23 cellular contexts compared by ENCODE assay signal in the genomic region with DNA sequence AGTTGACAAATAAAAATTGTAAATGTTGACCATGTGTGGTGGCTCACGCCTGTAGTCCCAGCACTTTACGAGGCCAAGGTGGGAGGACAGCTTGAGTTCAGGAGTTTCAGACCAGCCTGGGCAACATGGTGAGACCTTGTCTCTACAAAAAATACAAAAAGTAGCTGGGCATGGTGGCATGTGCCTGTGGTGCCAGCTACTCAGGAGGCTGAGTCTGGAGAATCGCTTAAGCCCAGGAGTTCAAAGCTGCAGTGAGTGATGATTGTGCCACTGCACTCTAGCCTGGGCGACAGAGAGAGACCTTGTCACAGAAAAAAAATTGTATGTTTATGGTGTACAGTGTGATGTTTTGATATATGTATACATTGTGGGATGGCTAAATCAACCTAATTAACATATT.
A peak's percentile ranks its signal among the peaks of the same experiment; 100 is the strongest.
DNase-seq lines count a peak whose midpoint lies in the region; ATAC-seq, FAIRE-seq and TF ChIP-seq lines count a peak whose summit lies in the region.
"Had no signal": no experiment of that assay in that cellular context is flagged by ENCODE, and none has a peak within 500 bp of the region (broad histone marks: within the 10 kb centered on the region; RNA-seq: fewer than 3 reads in every experiment).

No MANE protein-coding gene starts in this region.

- H3K79me2 ChIP-seq in GM12878 (ENCODE audit: control insufficient read depth, insufficient read depth, low read length) = no peaks in the 10 kb centered on the region

- H3K27ac ChIP-seq in GM12878 (ENCODE audit: control insufficient read depth, insufficient read depth) = no peak overlapping the region
- H3K27ac ChIP-seq in endodermal cell (ENCODE audit: low read depth, low read length) = no peak overlapping the region
- H3K27ac ChIP-seq in uterus = no peak overlapping the region
- H3K27ac ChIP-seq: 22Rv1; A549; BLaER1 treated with 17β-estradiol and CSF1 and Interleukin-3, amounts not matched to agents 10 nM and 100 nM; C4-2B had no signal

- SMC1A ChIA-PET in GM12878 (lab: Charles Lee; ENCODE audit: uncharacterized antibody, unreplicated experiment) = interaction anchor here (0.6 to 1.2 kb wide), 4 partner anchors 14 to 136 kb away, joined by 3 to 5 read pairs (median 4); no protein-coding TSS in a partner anchor

- in situ Hi-C loops in GM12878 (cut with MboI) = no loop called here

- H3K27me3 ChIP-seq in GM12878 (replicated peaks in 1 of 2; ENCODE audit: control insufficient read depth in 2 of 2, insufficient read depth in 2 of 2, low read length in 1 of 2) = no peaks in the 10 kb centered on the region; a peak in 1 of 4 replicates
- no peaks in the 10 kb centered on the region for H3K27me3 ChIP-seq in endodermal cell (ENCODE audit: control insufficient read depth, insufficient read depth, low read length, poor library complexity, severe bottlenecking)
- no peaks in the 10 kb centered on the region for H3K27me3 ChIP-seq in uterus
- H3K27me3 ChIP-seq: BLaER1 treated with 17β-estradiol and CSF1 and Interleukin-3, amounts not matched to agents 10 nM and 100 nM had no signal

- no peak for TF ChIP-seq EP300 in GM12878 (IDR thresholded peaks at IDR 0.05; ENCODE audit: borderline replicate concordance in 1 of 2, control insufficient read depth in 1 of 2, low read depth in 2 of 2, low read length in 2 of 2)

- H3K4me3 ChIP-seq in GM12878 (no peak overlapping the region), endodermal cell (ENCODE audit: low read length) (no peak overlapping the region), uterus (no peak overlapping the region)
- H3K4me3 ChIP-seq: A549; BLaER1 treated with 17β-estradiol and CSF1 and Interleukin-3, amounts not matched to agents 10 nM and 100 nM had no signal

- no peak overlapping the region for H3K4me2 ChIP-seq in GM12878 (ENCODE audit: control insufficient read depth, insufficient read depth)
- H3K4me2 ChIP-seq: A549; BLaER1 treated with 17β-estradiol and CSF1 and Interleukin-3, amounts not matched to agents 10 nM and 100 nM had no signal

- TF ChIP-seq POLR2A in GM12878 (IDR thresholded peaks at IDR 0.05; ENCODE audit: low read depth, low read length) (no peak), uterus (IDR thresholded peaks at IDR 0.05) (no peak)

- H2AFZ ChIP-seq in GM12878 (ENCODE audit: control insufficient read depth, low read depth, low read length) = no peak overlapping the region

- intact Hi-C loops in GM12878 (cut with micrococcal nuclease; ENCODE audit: unreplicated experiment) = no loop called here
- intact Hi-C loops in uterus (cut with DNase I; ENCODE audit: low total_unique reads) = no loop called here

- FAIRE-seq in GM12878 (lab: Jason Lieb, UNC) = no peak
- FAIRE-seq: A549, D721Med, G401.6, GM12892, GM18507 had no signal

- H3K36me3 ChIP-seq in GM12878 (ENCODE audit: control insufficient read depth in 2 of 2, insufficient read depth in 2 of 2, low read length in 1 of 2) = no peaks in the 10 kb centered on the region
- H3K36me3 ChIP-seq in endodermal cell (ENCODE audit: control insufficient read depth, insufficient read depth, low read length) = no peaks in the 10 kb centered on the region
- no peaks in the 10 kb centered on the region for H3K36me3 ChIP-seq in uterus
- H3K36me3 ChIP-seq: BLaER1 treated with 17β-estradiol and CSF1 and Interleukin-3, amounts not matched to agents 10 nM and 100 nM had no signal

- H3K4me3 Mint-ChIP-seq in activated CD8-positive, alpha-beta memory T cell treated with anti-CD3 and anti-CD28 coated beads, Interleukin-2, amount 10 ng/mL, durations not matched to agents 7 days and 5 days = no peak overlapping the region
- H3K4me3 Mint-ChIP-seq in endodermal cell = no peak overlapping the region
- no peak overlapping the region for H3K4me3 Mint-ChIP-seq in osteocyte (ENCODE audit: unreplicated experiment)
- H3K4me3 Mint-ChIP-seq: B cell; CD4-positive, alpha-beta T cell; CD8-positive, alpha-beta T cell had no signal

- RAD21 ChIA-PET in GM12878 (lab: Charles Lee; ENCODE audit: unreplicated experiment) = interaction anchor here (0.7 kb wide), 1 partner anchor 673 kb away, joined by 3 read pairs; no protein-coding TSS in a partner anchor

- H3K36me3 Mint-ChIP-seq in activated CD8-positive, alpha-beta memory T cell treated with anti-CD3 and anti-CD28 coated beads, Interleukin-2, amount 10 ng/mL, durations not matched to agents 7 days and 5 days = no peaks in the 10 kb centered on the region
- H3K36me3 Mint-ChIP-seq in endodermal cell (ENCODE audit: low read depth) (no peaks in the 10 kb centered on the region), osteocyte (ENCODE audit: unreplicated experiment) (no peaks in the 10 kb centered on the region)
- H3K36me3 Mint-ChIP-seq: CD8-positive, alpha-beta T cell had no signal

- DNase-seq in activated CD8-positive, alpha-beta memory T cell treated with anti-CD3 and anti-CD28 coated beads, Interleukin-2, amount 10 ng/mL, durations not matched to agents 7 days and 5 days = peak; percentile 38
- no peak for DNase-seq in activated CD8-positive, alpha-beta memory T cell treated with anti-CD3 and anti-CD28 coated beads for 24 hours
- no peak for DNase-seq in GM12878 (ENCODE audit: low read depth, low spot score)
- DNase-seq in endodermal cell = peak; percentile 33
- DNase-seq in osteocyte (ENCODE audit: extremely low spot score, unreplicated experiment) = peak; percentile 83
- DNase-seq in uterus = no peak
- DNase-seq: AML-193; Caco-2; Calu3; CD4-positive, alpha-beta T cell; CD8-positive, alpha-beta T cell; DMS79 treated with DMSO at 0.1 percent for 48 hours; GF-D8 had no signal

- H3K9me3 ChIP-seq in GM12878 (replicated peaks; ENCODE audit: control insufficient read depth, insufficient read depth, low read length) (no peaks in the 10 kb centered on the region), endodermal cell (ENCODE audit: control insufficient read depth, low read length) (peaks cover 5% of the 10 kb centered on the region), uterus (no peaks in the 10 kb centered on the region)
- H3K9me3 ChIP-seq: A549; BLaER1 treated with 17β-estradiol and CSF1 and Interleukin-3, amounts not matched to agents 10 nM and 100 nM; Caco-2 had no signal

- H3K4me1 ChIP-seq in GM12878 (ENCODE audit: control insufficient read depth, insufficient read depth, low read length) = no peaks in the 10 kb centered on the region
- peaks cover 11% of the 10 kb centered on the region for H3K4me1 ChIP-seq in endodermal cell (ENCODE audit: control insufficient read depth, insufficient read depth, low read length)
- no peaks in the 10 kb centered on the region for H3K4me1 ChIP-seq in uterus
- H3K4me1 ChIP-seq: A549, Caco-2 had no signal

- 41% methylated on average over 4 of the region's 4 CpGs for WGBS in GM12878 (ENCODE audit: insufficient coverage, insufficient replicate concordance, low lambda C conversion rate, missing lambda C conversion rate)
- 94 to 95% methylated on average over 3 to 4 of the region's 4 CpGs for WGBS in endodermal cell (ENCODE audit: insufficient coverage in 1 of 2, insufficient read length in 1 of 2), 2 experiments

- no peaks in the 10 kb centered on the region for H3K9me3 Mint-ChIP-seq in activated CD8-positive, alpha-beta memory T cell treated with anti-CD3 and anti-CD28 coated beads, Interleukin-2, amount 10 ng/mL, durations not matched to agents 7 days and 5 days (ENCODE audit: low read depth)
- H3K9me3 Mint-ChIP-seq in endodermal cell (no peaks in the 10 kb centered on the region), osteocyte (ENCODE audit: unreplicated experiment) (no peaks in the 10 kb centered on the region)
- H3K9me3 Mint-ChIP-seq: CD4-positive, alpha-beta T cell; CD8-positive, alpha-beta T cell had no signal

- POLR2A ChIA-PET in GM12878 (lab: Charles Lee) = no interaction called here

- no peaks in the 10 kb centered on the region for H4K20me1 ChIP-seq in GM12878 (ENCODE audit: control insufficient read depth, insufficient read depth)
- H4K20me1 ChIP-seq: BLaER1 treated with 17β-estradiol and CSF1 and Interleukin-3, amounts not matched to agents 10 nM and 100 nM had no signal

- no peak for TF ChIP-seq RAD21 in GM12878 (IDR thresholded peaks at IDR 0.05; ENCODE audit: insufficient read depth, low read depth, low read length)

- ATAC-seq in activated CD8-positive, alpha-beta memory T cell treated with anti-CD3 and anti-CD28 coated beads, Interleukin-2, amount 10 ng/mL, durations not matched to agents 7 days and 5 days = no peak
- ATAC-seq in GM12878 (no peak), HG02884 (IDR thresholded peaks at IDR 0.05; ENCODE audit: unreplicated experiment) (no peak)
- ATAC-seq: A549; CD8-positive, alpha-beta T cell had no signal

- H3K27me3 Mint-ChIP-seq in activated CD8-positive, alpha-beta memory T cell treated with anti-CD3 and anti-CD28 coated beads, Interleukin-2, amount 10 ng/mL, durations not matched to agents 7 days and 5 days = peaks cover 21% of the 10 kb centered on the region
- no peaks in the 10 kb centered on the region for H3K27me3 Mint-ChIP-seq in endodermal cell (ENCODE audit: insufficient read depth)
- H3K27me3 Mint-ChIP-seq in osteocyte (ENCODE audit: unreplicated experiment) = peaks cover 15% of the 10 kb centered on the region

- H3K9ac ChIP-seq in GM12878 (ENCODE audit: control insufficient read depth, insufficient read depth, low read length) (no peak overlapping the region), endodermal cell (ENCODE audit: extremely low read depth, low read length, poor library complexity, severe bottlenecking) (no peak overlapping the region)
- H3K9ac ChIP-seq: BLaER1 treated with 17β-estradiol and CSF1 and Interleukin-3, amounts not matched to agents 10 nM and 100 nM had no signal

- BruUV-seq in GM12878 (replicated peaks; lab: Mats Ljungman, UMichigan) = no TSS peak

- CTCF ChIA-PET in activated CD8-positive, alpha-beta memory T cell treated with anti-CD3 and anti-CD28 coated beads, Interleukin-2, amount 10 ng/mL, durations not matched to agents 7 days and 5 days (lab: Charles Lee) = no interaction called here
- CTCF ChIA-PET in GM12878 (lab: Yijun Ruan, JAX) = interaction anchor here (0.6 to 1.2 kb wide), 2 partner anchors 10 to 214 kb away, joined by 4 to 5 read pairs; no protein-coding TSS in a partner anchor

- no peak for TF ChIP-seq CTCF in GM12878 (IDR thresholded peaks at IDR 0.05 in 2 of 3, conservative IDR thresholded peaks at IDR 0.05 in 1 of 3; ENCODE audit: control insufficient read depth in 2 of 3, extremely low read depth in 1 of 3, insufficient read depth in 1 of 3, low read depth in 3 of 3, low read length in 3 of 3)
- TF ChIP-seq CTCF in endodermal cell (conservative IDR thresholded peaks at IDR 0.05) = no peak
- TF ChIP-seq CTCF in osteocyte (IDR thresholded peaks at IDR 0.05) = no peak
- no peak for TF ChIP-seq CTCF in uterus (IDR thresholded peaks at IDR 0.05)

- H3K4me1 Mint-ChIP-seq in activated CD8-positive, alpha-beta memory T cell treated with anti-CD3 and anti-CD28 coated beads, Interleukin-2, amount 10 ng/mL, durations not matched to agents 7 days and 5 days = no peaks in the 10 kb centered on the region
- peaks cover 22% of the 10 kb centered on the region for H3K4me1 Mint-ChIP-seq in endodermal cell
- H3K4me1 Mint-ChIP-seq in osteocyte (ENCODE audit: unreplicated experiment) = no peaks in the 10 kb centered on the region
- H3K4me1 Mint-ChIP-seq: B cell had no signal

- no peak overlapping the region for H3K27ac Mint-ChIP-seq in activated CD8-positive, alpha-beta memory T cell treated with anti-CD3 and anti-CD28 coated beads, Interleukin-2, amount 10 ng/mL, durations not matched to agents 7 days and 5 days
- no peak overlapping the region for H3K27ac Mint-ChIP-seq in endodermal cell
- no peak overlapping the region for H3K27ac Mint-ChIP-seq in osteocyte (ENCODE audit: unreplicated experiment)
- H3K27ac Mint-ChIP-seq: B cell; CD4-positive, alpha-beta T cell; CD8-positive, alpha-beta T cell had no signal

Comparison
In these comparisons a context has a peak if more than half of its experiments do, and no peak if none do; other contexts are left out.
1. DNase-seq: peak in activated CD8-positive, alpha-beta memory T cell treated with anti-CD3 and anti-CD28 coated beads, Interleukin-2, amount 10 ng/mL, durations not matched to agents 7 days and 5 days (single experiment), endodermal cell (single experiment) and osteocyte (single experiment); none in activated CD8-positive, alpha-beta memory T cell treated with anti-CD3 and anti-CD28 coated beads for 24 hours (single experiment), GM12878 (single experiment) and uterus (0 of 2).